16 cellular contexts compared by ENCODE assay signal in genomic region chr13:73288596-73288995, GRCh38.
"Had no signal": no experiment of that assay in that cellular context is flagged by ENCODE, and none has a peak within 500 bp of the region (broad histone marks: within the 10 kb centered on the region; RNA-seq: fewer than 3 reads in every experiment).

No MANE protein-coding gene starts in this region.

- DNase-seq: activated CD4-positive, alpha-beta memory T cell treated with anti-CD3 and anti-CD28 coated beads for 36 hours; activated CD4-positive, CD25-positive, alpha-beta regulatory T cell treated with anti-CD3 and anti-CD28 coated beads, Interleukin-2, amount 50 U/mL, for 72 hours; activated gamma-delta T cell; activated T-cell treated with anti-CD3 and anti-CD28 coated beads, Interleukin-2, amount 50 U/mL, for 48 hours; amygdala; dermis blood vessel endothelial cell; foreskin melanocyte; head of caudate nucleus; natural killer cell; occipital lobe; spleen; stimulated activated CD4-positive, alpha-beta T cell treated with anti-CD3 and anti-CD28 coated beads, Interleukin-1b, Interleukin-23, amount 100 ng/mL, for 48 hours; stimulated activated naive B cell treated with anti-CD40 and anti-IgM and Interleukin-4, amounts not matched to agents 10 μg/mL and 1 μg/mL and 100 μg/mL, for 72 hours had no signal

- H3K36me3 ChIP-seq: prostate gland, spleen, tibial nerve had no signal

- ATAC-seq: sciatic nerve; stimulated activated naive B cell treated with anti-CD40 and anti-IgM and Interleukin-4, amounts not matched to agents 10 μg/mL and 1 μg/mL and 100 μg/mL, for 72 hours had no signal

- H3K4me3 ChIP-seq: prostate gland, spleen, tibial nerve had no signal

- H3K27me3 ChIP-seq: spleen, tibial nerve had no signal

- H3K4me1 ChIP-seq: prostate gland, spleen, tibial nerve had no signal

- H3K27ac ChIP-seq: prostate gland, spleen, tibial nerve had no signal

- H3K9me3 ChIP-seq: prostate gland, spleen, tibial nerve had no signal
